Comparison of ENCODE assay signal across 17 cellular contexts in genomic region chr19:16139752-16140151, GRCh38. TPM values are rescaled to one million over a fixed set of nuclear protein-coding genes. Genes with fewer than 3 reads are reported as not detected.
DNase-seq lines count a peak whose midpoint lies in the region; FAIRE-seq lines count a peak whose summit lies in the region.
"Had no signal": no experiment of that assay in that cellular context is flagged by ENCODE, and none has a peak within 500 bp of the region (broad histone marks: within the 10 kb centered on the region; RNA-seq: fewer than 3 reads in every experiment).

No MANE protein-coding gene starts in this region.

- no peak overlapping the region for H3K9ac ChIP-seq in neuronal stem cell (ENCODE audit: low read depth, low read length, poor library complexity)

- H3K4me2 ChIP-seq in neuronal stem cell (ENCODE audit: insufficient read depth, low read length, poor library complexity, severe bottlenecking), result no peak overlapping the region

- H3K36me3 ChIP-seq in neuronal stem cell (replicated peaks in 1 of 2; ENCODE audit: control insufficient read depth in 2 of 2, insufficient read depth in 2 of 2, low read length in 2 of 2), result no peaks in the 10 kb centered on the region
- H3K36me3 ChIP-seq: tibial nerve had no signal

- peak overlapping the region; percentile 82 for H3K14ac ChIP-seq in neuronal stem cell (ENCODE audit: low read length)

- no CpG with 5 or more reads among the region's 13 CpGs for WGBS in neuronal stem cell (ENCODE audit: extremely low coverage in 2 of 2, insufficient read length in 2 of 2, insufficient replicate concordance in 1 of 2), 2 donors

- H3K27ac ChIP-seq in neuronal stem cell (replicated peaks; ENCODE audit: low read length), result no peak overlapping the region
- H3K27ac ChIP-seq: tibial nerve had no signal

- H3K23ac ChIP-seq in neuronal stem cell (ENCODE audit: low read depth, low read length, poor library complexity), result no peak overlapping the region

- no peak overlapping the region for H2BK120ac ChIP-seq in neuronal stem cell (ENCODE audit: low read depth, low read length)

- no peak for FAIRE-seq in frontal cortex (lab: Jason Lieb, UNC)
- FAIRE-seq: HTR-8/SVneo, small intestine had no signal

- H3K9me3 ChIP-seq in neuronal stem cell (replicated peaks in 1 of 2; ENCODE audit: control insufficient read depth in 2 of 2, insufficient read depth in 1 of 2, low read depth in 1 of 2, low read length in 2 of 2), result no peaks in the 10 kb centered on the region
- H3K9me3 ChIP-seq: tibial nerve had no signal

- intact Hi-C loops in cardiac septum (cut with DNase I), result no loop called here

- no peaks in the 10 kb centered on the region for H3K4me1 ChIP-seq in neuronal stem cell (ENCODE audit: control insufficient read depth in 2 of 2, insufficient read depth in 1 of 2, low read depth in 1 of 2, low read length in 2 of 2)
- H3K4me1 ChIP-seq: tibial nerve had no signal

- H2AFZ ChIP-seq in neuronal stem cell (ENCODE audit: low read length), result no peak overlapping the region

- no peak overlapping the region for H2BK15ac ChIP-seq in neuronal stem cell (ENCODE audit: low read length)

- H2BK5ac ChIP-seq in neuronal stem cell (ENCODE audit: low read length), result no peak overlapping the region

- H2AK5ac ChIP-seq in neuronal stem cell (ENCODE audit: low read depth, low read length), result no peak overlapping the region

- H4K8ac ChIP-seq in neuronal stem cell (ENCODE audit: low read depth, low read length), result no peak overlapping the region

- H3K27me3 ChIP-seq in neuronal stem cell (ENCODE audit: control insufficient read depth in 3 of 3, insufficient read depth in 3 of 3, low read depth in 1 of 3, low read length in 3 of 3), result no peaks in the 10 kb centered on the region
- H3K27me3 ChIP-seq: tibial nerve had no signal

- H2BK12ac ChIP-seq in neuronal stem cell (ENCODE audit: low read length), result no peak overlapping the region

- peak overlapping the region; percentile 28 for H3K18ac ChIP-seq in neuronal stem cell (ENCODE audit: low read length)

- H3K79me1 ChIP-seq in neuronal stem cell (ENCODE audit: low read depth, low read length), result no peaks in the 10 kb centered on the region

- H3K4me3 ChIP-seq in neuronal stem cell (ENCODE audit: low read length in 2 of 2), result no peak overlapping the region
- H3K4me3 ChIP-seq: tibial nerve had no signal

- DNase-seq in SIG-M5 treated with dmso at 0.1 percent for 504 hours (lab: John Stamatoyannopoulos, UW; ENCODE audit: unreplicated experiment) (peak; percentile 84), SIG-M5 (lab: John Stamatoyannopoulos, UW) (no peak), KG1 (lab: John Stamatoyannopoulos, UW) (peak; percentile 90), UCSD-AML1 (lab: John Stamatoyannopoulos, UW; ENCODE audit: unreplicated experiment) (peak; percentile 81), neuronal stem cell (ENCODE audit: low spot score) (no peak), frontal cortex (ENCODE audit: low spot score in 2 of 2) (no peak), COLO829 (ENCODE audit: low spot score) (no peak), cardiac septum (ENCODE audit: low spot score) (no peak)
- DNase-seq: activated CD4-positive, alpha-beta T cell treated with anti-CD3 and anti-CD28 coated beads, Interleukin-2, amount 10 ng/mL, durations not matched to agents 24 days and 14 days; activated naive CD4-positive, alpha-beta T cell treated with anti-CD3 and anti-CD28 coated beads for 36 hours; mammary epithelial cell; small intestine had no signal

- H3K4ac ChIP-seq in neuronal stem cell (ENCODE audit: low read length), result no peak overlapping the region

- H4K91ac ChIP-seq in neuronal stem cell (ENCODE audit: low read depth, low read length, poor library complexity), result no peak overlapping the region

RNA-seq across cellular contexts. Expression of gene HSH2D, which starts 3.7 kb away (rescaled TPM):
- 0.01 TPM for polyA plus RNA-seq in neuronal stem cell (2013, experiment 1 of 2)
- polyA plus RNA-seq in neuronal stem cell (2013, experiment 2 of 2), result 0.04 TPM
- total RNA-seq in frontal cortex (under 0.01 TPM), cardiac septum (0.32 TPM)
- total RNA-seq: A172, chondrocyte had no signal

RNA-seq across cellular contexts. Expression of gene RAB8A, which starts 28.1 kb away (rescaled TPM):
- 43.0 TPM for polyA plus RNA-seq in neuronal stem cell (2013, experiment 1 of 2)
- 44.3 TPM for polyA plus RNA-seq in neuronal stem cell (2013, experiment 2 of 2)
- 45.2 TPM for total RNA-seq in frontal cortex
- total RNA-seq in cardiac septum, result 17.8 TPM

RNA-seq across cellular contexts. Expression of gene CIB3, which starts 33.6 kb away (rescaled TPM):
- polyA plus RNA-seq in neuronal stem cell (2013, experiment 1 of 2), result not detected
- polyA plus RNA-seq in neuronal stem cell (2013, experiment 2 of 2), result not detected
- not detected for total RNA-seq in frontal cortex
- not detected for total RNA-seq in cardiac septum
- total RNA-seq: A172; activated CD4-positive, alpha-beta T cell treated with anti-CD3 and anti-CD28 coated beads, Interleukin-2, amount 10 ng/mL, durations not matched to agents 24 days and 14 days; activated naive CD4-positive, alpha-beta T cell treated with anti-CD3 and anti-CD28 coated beads for 36 hours; chondrocyte; mammary epithelial cell; omental fat pad; tibial nerve had no signal
- polyA plus RNA-seq: mammary epithelial cell, small intestine had no signal

RNA-seq across cellular contexts. Expression of gene FAM32A, which starts 45.5 kb away (rescaled TPM):
- 87.0 TPM for polyA plus RNA-seq in neuronal stem cell (2013, experiment 1 of 2)
- 83.2 TPM for polyA plus RNA-seq in neuronal stem cell (2013, experiment 2 of 2)
- 122 TPM for total RNA-seq in frontal cortex
- 36.9 TPM for total RNA-seq in cardiac septum

RNA-seq across cellular contexts. Expression of gene AP1M1, which starts 58.0 kb away (rescaled TPM):
- 44.3 TPM for polyA plus RNA-seq in neuronal stem cell (2013, experiment 1 of 2)
- 44.6 TPM for polyA plus RNA-seq in neuronal stem cell (2013, experiment 2 of 2)
- 28.1 TPM for total RNA-seq in frontal cortex
- total RNA-seq in cardiac septum, result 51.8 TPM

Comparison
In these comparisons a context has a peak if more than half of its experiments do, and no peak if none do; other contexts are left out.
1. DNase-seq: peak in SIG-M5 treated with dmso at 0.1 percent for 504 hours (single experiment), KG1 (single experiment) and UCSD-AML1 (single experiment); none in SIG-M5 (single experiment), neuronal stem cell (single experiment), frontal cortex (0 of 2), COLO829 (single experiment) and cardiac septum (single experiment).